Comparison of ENCODE assay signal across 12 cellular contexts in genomic region chr12:26156996-26157395, GRCh38. TPM values are rescaled to one million over a fixed set of nuclear protein-coding genes. Genes with fewer than 3 reads are reported as not detected.
DNase-seq lines count a peak whose midpoint lies in the region; ATAC-seq and FAIRE-seq lines count a peak whose summit lies in the region.
"Had no signal": no experiment of that assay in that cellular context is flagged by ENCODE, and none has a peak within 500 bp of the region (broad histone marks: within the 10 kb centered on the region; RNA-seq: fewer than 3 reads in every experiment).

No MANE protein-coding gene starts in this region.

- CTCF ChIA-PET in activated CD4-positive, alpha-beta memory T cell treated with anti-CD3 and anti-CD28 coated beads for 36 hours (lab: Charles Lee) = no interaction called here
- CTCF ChIA-PET in activated naive CD4-positive, alpha-beta T cell treated with anti-CD3 and anti-CD28 coated beads for 36 hours (lab: Charles Lee) = no interaction called here

- H3K4me3 Mint-ChIP-seq in activated CD4-positive, alpha-beta memory T cell treated with anti-CD3 and anti-CD28 coated beads for 36 hours = no peak overlapping the region
- H3K4me3 Mint-ChIP-seq in activated naive CD4-positive, alpha-beta T cell treated with anti-CD3 and anti-CD28 coated beads for 36 hours = no peak overlapping the region
- H3K4me3 Mint-ChIP-seq: dendritic cell treated with granulocyte-macrophage colony-stimulating factor and Interleukin-4, amounts not matched to agents 40 ng/mL and 50 ng/mL, for 4 days had no signal

- intact Hi-C loops in activated CD4-positive, alpha-beta memory T cell treated with anti-CD3 and anti-CD28 coated beads for 36 hours (cut with micrococcal nuclease) = no loop called here
- intact Hi-C loops in activated naive CD4-positive, alpha-beta T cell treated with anti-CD3 and anti-CD28 coated beads for 36 hours (cut with micrococcal nuclease) = no loop called here

- DNase-seq in kidney tubule cell (ENCODE audit: low spot score) (peak; percentile 85), pons (ENCODE audit: low spot score) (no peak), frontal cortex (ENCODE audit: low spot score in 2 of 2) (no peak)
- DNase-seq in activated CD4-positive, alpha-beta memory T cell treated with anti-CD3 and anti-CD28 coated beads for 36 hours = no peak
- DNase-seq in activated naive CD4-positive, alpha-beta T cell treated with anti-CD3 and anti-CD28 coated beads for 36 hours = no peak
- DNase-seq: activated gamma-delta T cell treated with Interleukin-2 at 50 U/mL for 16 hours, COR-L47, gastrocnemius medialis had no signal

- H3K36me3 Mint-ChIP-seq in activated CD4-positive, alpha-beta memory T cell treated with anti-CD3 and anti-CD28 coated beads for 36 hours = no peaks in the 10 kb centered on the region
- no peaks in the 10 kb centered on the region for H3K36me3 Mint-ChIP-seq in activated naive CD4-positive, alpha-beta T cell treated with anti-CD3 and anti-CD28 coated beads for 36 hours (ENCODE audit: low read depth)

- no peaks in the 10 kb centered on the region for H3K4me1 Mint-ChIP-seq in activated CD4-positive, alpha-beta memory T cell treated with anti-CD3 and anti-CD28 coated beads for 36 hours (ENCODE audit: low read depth)
- no peaks in the 10 kb centered on the region for H3K4me1 Mint-ChIP-seq in activated naive CD4-positive, alpha-beta T cell treated with anti-CD3 and anti-CD28 coated beads for 36 hours (ENCODE audit: low read depth)

- no peaks in the 10 kb centered on the region for H3K9me3 Mint-ChIP-seq in activated CD4-positive, alpha-beta memory T cell treated with anti-CD3 and anti-CD28 coated beads for 36 hours
- no peaks in the 10 kb centered on the region for H3K9me3 Mint-ChIP-seq in activated naive CD4-positive, alpha-beta T cell treated with anti-CD3 and anti-CD28 coated beads for 36 hours
- H3K9me3 Mint-ChIP-seq: dendritic cell treated with granulocyte-macrophage colony-stimulating factor and Interleukin-4, amounts not matched to agents 40 ng/mL and 50 ng/mL, for 4 days had no signal

- peak; percentile 16 for ATAC-seq in GM18873 (IDR thresholded peaks at IDR 0.05; ENCODE audit: low FRiP score, unreplicated experiment)
- peak; percentile 0 for ATAC-seq in HG02610 (IDR thresholded peaks at IDR 0.05; ENCODE audit: unreplicated experiment)
- ATAC-seq in HG03460 (IDR thresholded peaks at IDR 0.05; ENCODE audit: unreplicated experiment) = peak; percentile 7
- ATAC-seq: gastrocnemius medialis had no signal

- POLR2A ChIA-PET in activated CD4-positive, alpha-beta memory T cell treated with anti-CD3 and anti-CD28 coated beads for 36 hours (lab: Charles Lee) = no interaction called here

- peaks cover 9% of the 10 kb centered on the region for H3K27me3 Mint-ChIP-seq in activated CD4-positive, alpha-beta memory T cell treated with anti-CD3 and anti-CD28 coated beads for 36 hours
- H3K27me3 Mint-ChIP-seq in activated naive CD4-positive, alpha-beta T cell treated with anti-CD3 and anti-CD28 coated beads for 36 hours (ENCODE audit: low read depth) = peaks cover 8% of the 10 kb centered on the region

- FAIRE-seq in frontal cortex (lab: Jason Lieb, UNC) = no peak

- H3K27ac Mint-ChIP-seq in activated CD4-positive, alpha-beta memory T cell treated with anti-CD3 and anti-CD28 coated beads for 36 hours = no peak overlapping the region
- H3K27ac Mint-ChIP-seq in activated naive CD4-positive, alpha-beta T cell treated with anti-CD3 and anti-CD28 coated beads for 36 hours = no peak overlapping the region
- H3K27ac Mint-ChIP-seq: dendritic cell treated with granulocyte-macrophage colony-stimulating factor and Interleukin-4, amounts not matched to agents 40 ng/mL and 50 ng/mL, for 4 days had no signal

RNA-seq across cellular contexts. Expression of gene BHLHE41, which starts 32.2 kb away (rescaled TPM):
- not detected for total RNA-seq in activated CD4-positive, alpha-beta memory T cell treated with anti-CD3 and anti-CD28 coated beads for 36 hours
- total RNA-seq in activated naive CD4-positive, alpha-beta T cell treated with anti-CD3 and anti-CD28 coated beads for 36 hours = not detected
- total RNA-seq in frontal cortex = 0.41 TPM

RNA-seq across cellular contexts. Expression of gene SSPN, which starts 38.4 kb away (rescaled TPM):
- not detected for total RNA-seq in activated CD4-positive, alpha-beta memory T cell treated with anti-CD3 and anti-CD28 coated beads for 36 hours
- not detected for total RNA-seq in activated naive CD4-positive, alpha-beta T cell treated with anti-CD3 and anti-CD28 coated beads for 36 hours
- 4.1 TPM for total RNA-seq in frontal cortex
